ENCODE assay signal across 11 cellular contexts in the genomic region with DNA sequence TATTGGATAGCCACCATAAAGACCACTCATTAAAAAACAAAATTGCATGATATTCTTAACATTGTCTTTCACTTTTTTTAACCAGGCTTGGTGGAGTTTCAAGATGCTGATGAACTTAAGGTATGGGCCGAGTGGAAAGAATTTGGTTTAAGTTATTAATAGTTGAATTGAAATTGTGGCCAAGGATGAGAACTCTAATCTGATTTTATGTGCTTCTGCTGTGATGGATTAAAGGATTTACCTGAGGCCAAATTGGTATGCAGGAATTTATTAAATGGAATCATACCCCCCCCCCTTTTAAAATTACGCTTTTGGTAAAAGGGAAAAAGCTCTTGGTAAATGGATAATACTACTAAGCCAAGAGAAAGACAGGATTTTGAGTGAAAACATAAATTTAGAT. TPM values are rescaled to one million over a fixed set of nuclear protein-coding genes. Genes with fewer than 3 reads are reported as not detected.
A peak's percentile ranks its signal among the peaks of the same experiment; 100 is the strongest.
DNase-seq lines count a peak whose midpoint lies in the region; ATAC-seq, FAIRE-seq and TF ChIP-seq lines count a peak whose summit lies in the region.
"Had no signal": no experiment of that assay in that cellular context is flagged by ENCODE, and none has a peak within 500 bp of the region (broad histone marks: within the 10 kb centered on the region; RNA-seq: fewer than 3 reads in every experiment).

No MANE protein-coding gene starts in this region.

- H4K20me1 ChIP-seq in KMS-11 (ENCODE audit: insufficient read depth), result no peaks in the 10 kb centered on the region

- TF ChIP-seq POLR2A in GM12891 (IDR thresholded peaks at IDR 0.05; ENCODE audit: low read depth, low read length) (no peak), GM12892 (IDR thresholded peaks at IDR 0.05; ENCODE audit: low read depth, low read length) (no peak)

- H3K4me1 ChIP-seq in ES-I3 (ENCODE audit: insufficient read depth, low read length) (peaks cover 45% of the 10 kb centered on the region), KMS-11 (ENCODE audit: low read depth, poor library complexity, severe bottlenecking) (peaks cover 20% of the 10 kb centered on the region), ascending aorta (peaks cover 13 to 55% of the 10 kb centered on the region in 2 donors), psoas muscle (peaks cover 31% of the 10 kb centered on the region)

- H3K4me3 ChIP-seq in KMS-11 (IDR thresholded peaks at IDR 0.05; ENCODE audit: insufficient read depth, low read depth, low read length) (no peak overlapping the region), ascending aorta (peak overlapping the region in 1 of 2 donors; percentile 83), psoas muscle (peak overlapping the region; percentile 78)

- H3K27ac ChIP-seq in KMS-11, result peak overlapping the region; percentile 77; the same call in 1 of the 2 replicates
- peak overlapping the region; percentile 94 to 98 for H3K27ac ChIP-seq in ascending aorta
- peak overlapping the region; percentile 97 for H3K27ac ChIP-seq in psoas muscle

- no peak for TF ChIP-seq CTCF in KMS-11 (conservative IDR thresholded peaks at IDR 0.05; ENCODE audit: low read depth, low read length)
- TF ChIP-seq CTCF in ascending aorta (IDR thresholded peaks at IDR 0.05), result no peak
- TF ChIP-seq CTCF in psoas muscle (IDR thresholded peaks at IDR 0.05), result no peak

- ATAC-seq in psoas muscle, result no peak

- no peaks in the 10 kb centered on the region for H3K9me3 ChIP-seq in ES-I3 (ENCODE audit: control insufficient read depth, insufficient read depth, low read length)
- no peaks in the 10 kb centered on the region for H3K9me3 ChIP-seq in ascending aorta
- H3K9me3 ChIP-seq in psoas muscle, result no peaks in the 10 kb centered on the region

- FAIRE-seq in GM12891 (lab: Jason Lieb, UNC) (no peak), GM12892 (lab: Jason Lieb, UNC) (no peak)
- FAIRE-seq: small intestine had no signal

- H3K4me2 ChIP-seq in KMS-11, result peak overlapping the region; percentile 89

- H3K27me3 ChIP-seq in KMS-11 (ENCODE audit: insufficient read depth, low read depth) (no peaks in the 10 kb centered on the region), ascending aorta (no peaks in the 10 kb centered on the region), psoas muscle (ENCODE audit: insufficient read depth in 3 of 3, low read length in 2 of 3) (no peaks in the 10 kb centered on the region)

- H3K79me2 ChIP-seq in KMS-11 (ENCODE audit: insufficient read depth, low read depth), result peaks cover 20% of the 10 kb centered on the region

- intact Hi-C loops in ascending aorta (cut with DNase I), result loop anchor here (10.0 kb wide), 3 partner anchors 388 to 642 kb away; a partner anchor contains a TSS
- intact Hi-C loops in psoas muscle (cut with DNase I), result loop anchor here (5.0 to 10.0 kb wide), 3 partner anchors 34 to 294 kb away; a partner anchor contains a TSS

- 40 to 58% (median 40%) methylated on average over 2 of the region's 2 CpGs for WGBS in psoas muscle, 3 donors

- H2AFZ ChIP-seq in KMS-11 (ENCODE audit: low read depth), result no peak overlapping the region

- H3K36me3 ChIP-seq in ES-I3 (ENCODE audit: insufficient read depth, low read length), result peaks cover 36% of the 10 kb centered on the region; the same call in 1 of the 2 replicates
- H3K36me3 ChIP-seq in KMS-11 (ENCODE audit: insufficient read depth), result peaks cover 6% of the 10 kb centered on the region; the same call in 1 of the 2 replicates
- H3K36me3 ChIP-seq in ascending aorta, result peaks cover 0 to 13% of the 10 kb centered on the region in 2 donors
- peaks cover 0 to 36% of the 10 kb centered on the region in 2 donors for H3K36me3 ChIP-seq in psoas muscle (ENCODE audit: insufficient read depth in 1 of 2, low read depth in 1 of 2)

- H3K9ac ChIP-seq in ES-I3 (ENCODE audit: low read depth, low read length), result peak overlapping the region; percentile 29; the same call in 1 of the 2 replicates
- H3K9ac ChIP-seq in KMS-11, result peak overlapping the region; percentile 13; the same call in 1 of the 2 replicates

- DNase-seq in ascending aorta (ENCODE audit: low spot score in 2 of 2) (no peak), psoas muscle (no peak), C1 segment of cervical spinal cord (lab: John Stamatoyannopoulos, UW) (no peak), HuH-7 (ENCODE audit: low spot score) (no peak), GM12891 (ENCODE audit: insufficient read length, low spot score) (no peak), GM12892 (ENCODE audit: insufficient read length) (no peak)
- DNase-seq: DMS79, NCI-H2081 treated with DMSO at 0.1 percent for 48 hours, small intestine had no signal

TF ChIP-seq in GM12891, 5 proteins besides CTCF, POLR2A, EP300 and RAD21:
- no peak for TF ChIP-seq PAX5 (IDR thresholded peaks at IDR 0.05; ENCODE audit: insufficient read depth, low read length, severe bottlenecking)
- no peak for TF ChIP-seq SPI1 (IDR thresholded peaks at IDR 0.05; ENCODE audit: low read depth, low read length)
- no peak for TF ChIP-seq POLR2AphosphoS5 (IDR thresholded peaks at IDR 0.05; ENCODE audit: low read depth, low read length)
- TF ChIP-seq TAF1 (IDR thresholded peaks at IDR 0.05; ENCODE audit: low read depth, low read length), result no peak
- no peak for TF ChIP-seq POU2F2 (IDR thresholded peaks at IDR 0.05; ENCODE audit: low read depth, low read length)

RNA-seq across cellular contexts. Expression of a gene that starts 33.8 kb away (rescaled TPM):
- total RNA-seq in ascending aorta (65.1 TPM), psoas muscle (100 to 1,000 TPM; 465 to 704 (median 639) TPM)
- 100 to 1,000 TPM; 401 to 791 (median 735) TPM for polyA plus RNA-seq in psoas muscle
- polyA plus RNA-seq in GM12891 (2012; ENCODE audit: low read depth, missing spikeins), result 414 TPM
- polyA plus RNA-seq in GM12892 (2012; ENCODE audit: missing spikeins), result 1,193 TPM
